ENCODE assay signal across 1 cellular context in genomic region chr19:42110658-42111057, GRCh38.
TF ChIP-seq lines count a peak whose summit lies in the region.

No MANE protein-coding gene starts in this region.

TF ChIP-seq in IMR-90, 13 proteins besides CTCF, POLR2A, EP300 and RAD21:
- TF ChIP-seq BHLHE40 (IDR thresholded peaks at IDR 0.05; ENCODE audit: low read depth, low read length) (no peak), CEBPB (IDR thresholded peaks at IDR 0.05; ENCODE audit: low read depth, low read length) (no peak), CHD1 (IDR thresholded peaks at IDR 0.05; ENCODE audit: low read depth, low read length) (no peak), SMC3 (IDR thresholded peaks at IDR 0.05; ENCODE audit: low read depth, low read length) (no peak), USF2 (IDR thresholded peaks at IDR 0.05; ENCODE audit: low read depth, low read length) (no peak), MAFK (IDR thresholded peaks at IDR 0.05; ENCODE audit: low read depth, low read length) (no peak), RFX5 (IDR thresholded peaks at IDR 0.05; ENCODE audit: low read depth, low read length) (no peak), ELK1 (IDR thresholded peaks at IDR 0.05; ENCODE audit: borderline replicate concordance, low read depth, low read length) (no peak), RCOR1 (IDR thresholded peaks at IDR 0.05; ENCODE audit: insufficient replicate concordance, low read length) (no peak), FOS (IDR thresholded peaks at IDR 0.05; ENCODE audit: low read depth, low read length) (no peak), NFE2L2 (IDR thresholded peaks at IDR 0.05; ENCODE audit: low read depth, low read length) (no peak), MAZ (IDR thresholded peaks at IDR 0.05; ENCODE audit: borderline replicate concordance, low read depth, low read length) (no peak)
